Comparison of ENCODE assay signal across 1 cellular context in genomic region chr4:146175541-146176453, GRCh38.
TF ChIP-seq lines count a peak whose summit lies in the region.

Gene LSM6, plus strand, starts transcription at chr4:146175718. Its CDS starts 7,204 bp downstream, at chr4:146182922.

TF ChIP-seq in WTC11, 78 proteins besides CTCF, POLR2A, EP300 and RAD21 (continued from another document):
- TF ChIP-seq TEAD1 (CRISPR knock-in tag; IDR thresholded peaks at IDR 0.05), result peak; percentile 27; the same call in 1 of the 2 replicates
- TF ChIP-seq, protein P1, sequence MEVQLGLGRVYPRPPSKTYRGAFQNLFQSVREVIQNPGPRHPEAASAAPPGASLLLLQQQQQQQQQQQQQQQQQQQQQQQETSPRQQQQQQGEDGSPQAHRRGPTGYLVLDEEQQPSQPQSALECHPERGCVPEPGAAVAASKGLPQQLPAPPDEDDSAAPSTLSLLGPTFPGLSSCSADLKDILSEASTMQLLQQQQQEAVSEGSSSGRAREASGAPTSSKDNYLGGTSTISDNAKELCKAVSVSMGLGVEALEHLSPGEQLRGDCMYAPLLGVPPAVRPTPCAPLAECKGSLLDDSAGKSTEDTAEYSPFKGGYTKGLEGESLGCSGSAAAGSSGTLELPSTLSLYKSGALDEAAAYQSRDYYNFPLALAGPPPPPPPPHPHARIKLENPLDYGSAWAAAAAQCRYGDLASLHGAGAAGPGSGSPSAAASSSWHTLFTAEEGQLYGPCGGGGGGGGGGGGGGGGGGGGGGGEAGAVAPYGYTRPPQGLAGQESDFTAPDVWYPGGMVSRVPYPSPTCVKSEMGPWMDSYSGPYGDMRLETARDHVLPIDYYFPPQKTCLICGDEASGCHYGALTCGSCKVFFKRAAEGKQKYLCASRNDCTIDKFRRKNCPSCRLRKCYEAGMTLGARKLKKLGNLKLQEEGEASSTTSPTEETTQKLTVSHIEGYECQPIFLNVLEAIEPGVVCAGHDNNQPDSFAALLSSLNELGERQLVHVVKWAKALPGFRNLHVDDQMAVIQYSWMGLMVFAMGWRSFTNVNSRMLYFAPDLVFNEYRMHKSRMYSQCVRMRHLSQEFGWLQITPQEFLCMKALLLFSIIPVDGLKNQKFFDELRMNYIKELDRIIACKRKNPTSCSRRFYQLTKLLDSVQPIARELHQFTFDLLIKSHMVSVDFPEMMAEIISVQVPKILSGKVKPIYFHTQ (CRISPR knock-in tag; IDR thresholded peaks at IDR 0.05), result no peak
- peak; percentile 86 for TF ChIP-seq MYBL2 (CRISPR knock-in tag; IDR thresholded peaks at IDR 0.05)
- TF ChIP-seq PRRX2 (CRISPR knock-in tag; IDR thresholded peaks at IDR 0.05), result no peak
- TF ChIP-seq ZNF396 (CRISPR knock-in tag; IDR thresholded peaks at IDR 0.05; ENCODE audit: borderline replicate concordance), result no peak
- TF ChIP-seq, protein P2, sequence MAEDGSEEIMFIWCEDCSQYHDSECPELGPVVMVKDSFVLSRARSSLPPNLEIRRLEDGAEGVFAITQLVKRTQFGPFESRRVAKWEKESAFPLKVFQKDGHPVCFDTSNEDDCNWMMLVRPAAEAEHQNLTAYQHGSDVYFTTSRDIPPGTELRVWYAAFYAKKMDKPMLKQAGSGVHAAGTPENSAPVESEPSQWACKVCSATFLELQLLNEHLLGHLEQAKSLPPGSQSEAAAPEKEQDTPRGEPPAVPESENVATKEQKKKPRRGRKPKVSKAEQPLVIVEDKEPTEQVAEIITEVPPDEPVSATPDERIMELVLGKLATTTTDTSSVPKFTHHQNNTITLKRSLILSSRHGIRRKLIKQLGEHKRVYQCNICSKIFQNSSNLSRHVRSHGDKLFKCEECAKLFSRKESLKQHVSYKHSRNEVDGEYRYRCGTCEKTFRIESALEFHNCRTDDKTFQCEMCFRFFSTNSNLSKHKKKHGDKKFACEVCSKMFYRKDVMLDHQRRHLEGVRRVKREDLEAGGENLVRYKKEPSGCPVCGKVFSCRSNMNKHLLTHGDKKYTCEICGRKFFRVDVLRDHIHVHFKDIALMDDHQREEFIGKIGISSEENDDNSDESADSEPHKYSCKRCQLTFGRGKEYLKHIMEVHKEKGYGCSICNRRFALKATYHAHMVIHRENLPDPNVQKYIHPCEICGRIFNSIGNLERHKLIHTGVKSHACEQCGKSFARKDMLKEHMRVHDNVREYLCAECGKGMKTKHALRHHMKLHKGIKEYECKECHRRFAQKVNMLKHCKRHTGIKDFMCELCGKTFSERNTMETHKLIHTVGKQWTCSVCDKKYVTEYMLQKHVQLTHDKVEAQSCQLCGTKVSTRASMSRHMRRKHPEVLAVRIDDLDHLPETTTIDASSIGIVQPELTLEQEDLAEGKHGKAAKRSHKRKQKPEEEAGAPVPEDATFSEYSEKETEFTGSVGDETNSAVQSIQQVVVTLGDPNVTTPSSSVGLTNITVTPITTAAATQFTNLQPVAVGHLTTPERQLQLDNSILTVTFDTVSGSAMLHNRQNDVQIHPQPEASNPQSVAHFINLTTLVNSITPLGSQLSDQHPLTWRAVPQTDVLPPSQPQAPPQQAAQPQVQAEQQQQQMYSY (CRISPR knock-in tag; IDR thresholded peaks at IDR 0.05), result no peak
- 0 out of 2 replicates have a peak, but pooled peaks have one; percentile 24 for TF ChIP-seq ARID4B (CRISPR knock-in tag; IDR thresholded peaks at IDR 0.05; ENCODE audit: borderline replicate concordance)
- no peak for TF ChIP-seq OVOL2 (CRISPR knock-in tag; IDR thresholded peaks at IDR 0.05; ENCODE audit: borderline replicate concordance)
- TF ChIP-seq ERG (CRISPR knock-in tag; IDR thresholded peaks at IDR 0.05), result peak; percentile 75; the same call in 1 of the 2 replicates
- TF ChIP-seq ATF1 (CRISPR knock-in tag; IDR thresholded peaks at IDR 0.05), result peak; percentile 78; the same call in 1 of the 2 replicates
- TF ChIP-seq, protein P3, sequence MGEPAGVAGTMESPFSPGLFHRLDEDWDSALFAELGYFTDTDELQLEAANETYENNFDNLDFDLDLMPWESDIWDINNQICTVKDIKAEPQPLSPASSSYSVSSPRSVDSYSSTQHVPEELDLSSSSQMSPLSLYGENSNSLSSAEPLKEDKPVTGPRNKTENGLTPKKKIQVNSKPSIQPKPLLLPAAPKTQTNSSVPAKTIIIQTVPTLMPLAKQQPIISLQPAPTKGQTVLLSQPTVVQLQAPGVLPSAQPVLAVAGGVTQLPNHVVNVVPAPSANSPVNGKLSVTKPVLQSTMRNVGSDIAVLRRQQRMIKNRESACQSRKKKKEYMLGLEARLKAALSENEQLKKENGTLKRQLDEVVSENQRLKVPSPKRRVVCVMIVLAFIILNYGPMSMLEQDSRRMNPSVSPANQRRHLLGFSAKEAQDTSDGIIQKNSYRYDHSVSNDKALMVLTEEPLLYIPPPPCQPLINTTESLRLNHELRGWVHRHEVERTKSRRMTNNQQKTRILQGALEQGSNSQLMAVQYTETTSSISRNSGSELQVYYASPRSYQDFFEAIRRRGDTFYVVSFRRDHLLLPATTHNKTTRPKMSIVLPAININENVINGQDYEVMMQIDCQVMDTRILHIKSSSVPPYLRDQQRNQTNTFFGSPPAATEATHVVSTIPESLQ (CRISPR knock-in tag; IDR thresholded peaks at IDR 0.05), result no peak
- TF ChIP-seq ZBTB43 (CRISPR knock-in tag; IDR thresholded peaks at IDR 0.05), result peak; percentile 85
- 0 out of 2 replicates have a peak, but pooled peaks have one; percentile 37 for TF ChIP-seq IRF2 (CRISPR knock-in tag; IDR thresholded peaks at IDR 0.05; ENCODE audit: borderline replicate concordance, low read depth)
- TF ChIP-seq ZNF416 (CRISPR knock-in tag; IDR thresholded peaks at IDR 0.05), result no peak
- TF ChIP-seq ESRRA (CRISPR knock-in tag; IDR thresholded peaks at IDR 0.05; ENCODE audit: borderline replicate concordance), result 0 out of 2 replicates have a peak, but pooled peaks have one; percentile 18
- TF ChIP-seq RELA (CRISPR knock-in tag; IDR thresholded peaks at IDR 0.05; ENCODE audit: borderline replicate concordance), result peak; percentile 88; the same call in 1 of the 2 replicates
- no peak for TF ChIP-seq JUN (CRISPR knock-in tag; IDR thresholded peaks at IDR 0.05)
- TF ChIP-seq IRF1 (CRISPR knock-in tag; IDR thresholded peaks at IDR 0.05), result peak; percentile 37; the same call in 1 of the 2 replicates
- peak; percentile 71 for TF ChIP-seq ETV6 (CRISPR knock-in tag; IDR thresholded peaks at IDR 0.05)
- TF ChIP-seq FOXP1 (CRISPR knock-in tag; IDR thresholded peaks at IDR 0.05; ENCODE audit: borderline replicate concordance), result peak; percentile 92; the same call in 1 of the 2 replicates
- no peak for TF ChIP-seq TP53 (CRISPR knock-in tag; IDR thresholded peaks at IDR 0.05)
- TF ChIP-seq NFATC4 (CRISPR knock-in tag; IDR thresholded peaks at IDR 0.05), result no peak
- TF ChIP-seq ZBTB21 (CRISPR knock-in tag; IDR thresholded peaks at IDR 0.05; ENCODE audit: borderline replicate concordance), result peak; percentile 73; the same call in 1 of the 2 replicates
- TF ChIP-seq SP1 (CRISPR knock-in tag; conservative IDR thresholded peaks at IDR 0.05), result peak; percentile 40; the same call in 1 of the 2 replicates
- TF ChIP-seq JAZF1 (CRISPR knock-in tag; IDR thresholded peaks at IDR 0.05), result no peak
- TF ChIP-seq FOXJ3 (CRISPR knock-in tag; IDR thresholded peaks at IDR 0.05; ENCODE audit: borderline replicate concordance), result no peak
- TF ChIP-seq, protein P4, sequence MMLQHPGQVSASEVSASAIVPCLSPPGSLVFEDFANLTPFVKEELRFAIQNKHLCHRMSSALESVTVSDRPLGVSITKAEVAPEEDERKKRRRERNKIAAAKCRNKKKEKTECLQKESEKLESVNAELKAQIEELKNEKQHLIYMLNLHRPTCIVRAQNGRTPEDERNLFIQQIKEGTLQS (CRISPR knock-in tag; conservative IDR thresholded peaks at IDR 0.05), result no peak
- peak; percentile 66; the same call in 1 of the 2 replicates for TF ChIP-seq ZNF232 (CRISPR knock-in tag; IDR thresholded peaks at IDR 0.05)
- TF ChIP-seq FOXP4 (CRISPR knock-in tag; IDR thresholded peaks at IDR 0.05), result peak; percentile 74
- TF ChIP-seq ZNF263 (CRISPR knock-in tag; IDR thresholded peaks at IDR 0.05; ENCODE audit: low read depth), result no peak; the same call in 1 of the 2 replicates
- TF ChIP-seq HMGA2 (CRISPR knock-in tag; IDR thresholded peaks at IDR 0.05), result no peak
- no peak for TF ChIP-seq ELF4 (CRISPR knock-in tag; IDR thresholded peaks at IDR 0.05; ENCODE audit: low read depth)
- TF ChIP-seq ZNF281 (CRISPR knock-in tag; IDR thresholded peaks at IDR 0.05), result no peak
- TF ChIP-seq SMAD4 (CRISPR knock-in tag; IDR thresholded peaks at IDR 0.05), result no peak
- TF ChIP-seq NFE2L1 (CRISPR knock-in tag; IDR thresholded peaks at IDR 0.05), result no peak
- TF ChIP-seq EMX1 (CRISPR knock-in tag; IDR thresholded peaks at IDR 0.05), result no peak
